8 cellular contexts compared by ENCODE assay signal in genomic region chr19:39110263-39110967, GRCh38. TPM values are rescaled to one million over a fixed set of nuclear protein-coding genes. Genes with fewer than 3 reads are reported as not detected.
A peak's percentile ranks its signal among the peaks of the same experiment; 100 is the strongest.
DNase-seq lines count a peak whose midpoint lies in the region; ATAC-seq, FAIRE-seq and TF ChIP-seq lines count a peak whose summit lies in the region.

No MANE protein-coding gene starts in this region.

- peaks cover 8% of the 10 kb centered on the region for H3K27me3 Mint-ChIP-seq in activated T-helper 2 cell treated with anti-CD3 and anti-CD28 coated beads, Interferon-gamma antibody, Interleukin-2, Interleukin-4, amounts not matched to agents 10 μg/mL and 5 μg/mL and 100 μg/mL, durations not matched to agents 14 hours and 24 hours and 36 hours (ENCODE audit: low read depth)
- H3K27me3 Mint-ChIP-seq in progenitor cell of endocrine pancreas, result peaks cover 8% of the 10 kb centered on the region

- no peak for FAIRE-seq in HTR-8/SVneo (lab: Jason Lieb, UNC)

- 23 to 50% methylated on average over 4 to 5 of the region's 16 CpGs for WGBS in gastroesophageal sphincter (ENCODE audit: low coverage in 1 of 2), 2 donors
- 26 to 28% methylated on average over 14 to 16 of the region's 16 CpGs for WGBS in aorta, 2 donors

- H3K4me1 Mint-ChIP-seq in activated T-helper 2 cell treated with anti-CD3 and anti-CD28 coated beads, Interferon-gamma antibody, Interleukin-2, Interleukin-4, amounts not matched to agents 10 μg/mL and 5 μg/mL and 100 μg/mL, durations not matched to agents 14 hours and 24 hours and 36 hours (ENCODE audit: low read depth), result peaks cover 2% of the 10 kb centered on the region
- peaks cover 8% of the 10 kb centered on the region for H3K4me1 Mint-ChIP-seq in progenitor cell of endocrine pancreas (ENCODE audit: low read depth)

- H3K27me3 ChIP-seq in RWPE2 (ENCODE audit: insufficient read depth, poor library complexity, severe bottlenecking), result no peaks in the 10 kb centered on the region
- H3K27me3 ChIP-seq in gastroesophageal sphincter, result peaks cover 77% of the 10 kb centered on the region
- H3K27me3 ChIP-seq in aorta (ENCODE audit: control insufficient read depth in 1 of 2, insufficient read depth in 2 of 2, low read length in 1 of 2), result no peaks in the 10 kb centered on the region

- H3K9me3 Mint-ChIP-seq in activated T-helper 2 cell treated with anti-CD3 and anti-CD28 coated beads, Interferon-gamma antibody, Interleukin-2, Interleukin-4, amounts not matched to agents 10 μg/mL and 5 μg/mL and 100 μg/mL, durations not matched to agents 14 hours and 24 hours and 36 hours, result no peaks in the 10 kb centered on the region
- no peaks in the 10 kb centered on the region for H3K9me3 Mint-ChIP-seq in progenitor cell of endocrine pancreas (ENCODE audit: low read depth)

- peaks cover 11% of the 10 kb centered on the region for H3K4me1 ChIP-seq in RWPE2 (ENCODE audit: insufficient read depth, poor library complexity, severe bottlenecking)
- no peaks in the 10 kb centered on the region for H3K4me1 ChIP-seq in gastroesophageal sphincter
- H3K4me1 ChIP-seq in aorta (ENCODE audit: control insufficient read depth in 1 of 2, insufficient read depth in 2 of 2, low read length in 2 of 2), result no peaks in the 10 kb centered on the region

- H3K27ac ChIP-seq in RWPE2 (ENCODE audit: poor library complexity, severe bottlenecking), result peak overlapping the region; percentile 87
- no peak overlapping the region for H3K27ac ChIP-seq in gastroesophageal sphincter
- H3K27ac ChIP-seq in aorta (ENCODE audit: low read depth in 1 of 2, low read length in 2 of 2), result no peak overlapping the region

- TF ChIP-seq POLR2A in gastroesophageal sphincter (IDR thresholded peaks at IDR 0.05), result no peak

- H3K4me3 ChIP-seq in RWPE2 (ENCODE audit: severe bottlenecking) (no peak overlapping the region), gastroesophageal sphincter (no peak overlapping the region), aorta (ENCODE audit: low read length in 2 of 2) (no peak overlapping the region)

- TF ChIP-seq CTCF in RWPE2 (IDR thresholded peaks at IDR 0.05; ENCODE audit: poor library complexity, severe bottlenecking) (peak; percentile 86), gastroesophageal sphincter (IDR thresholded peaks at IDR 0.05) (peak in 3 of 4 experiments; percentile 63 to 76 (median 68)), progenitor cell of endocrine pancreas (IDR thresholded peaks at IDR 0.05; ENCODE audit: unreplicated experiment) (peak; percentile 78)

- H3K27ac Mint-ChIP-seq in activated T-helper 2 cell treated with anti-CD3 and anti-CD28 coated beads, Interferon-gamma antibody, Interleukin-2, Interleukin-4, amounts not matched to agents 10 μg/mL and 5 μg/mL and 100 μg/mL, durations not matched to agents 14 hours and 24 hours and 36 hours, result no peak overlapping the region
- no peak overlapping the region for H3K27ac Mint-ChIP-seq in progenitor cell of endocrine pancreas

- H3K9me3 ChIP-seq in RWPE2 (ENCODE audit: severe bottlenecking) (no peaks in the 10 kb centered on the region), gastroesophageal sphincter (no peaks in the 10 kb centered on the region), aorta (ENCODE audit: control insufficient read depth, low read length) (no peaks in the 10 kb centered on the region)

- TF ChIP-seq EP300 in gastroesophageal sphincter (IDR thresholded peaks at IDR 0.05), result no peak

- no peak overlapping the region for H3K4me3 Mint-ChIP-seq in activated T-helper 2 cell treated with anti-CD3 and anti-CD28 coated beads, Interferon-gamma antibody, Interleukin-2, Interleukin-4, amounts not matched to agents 10 μg/mL and 5 μg/mL and 100 μg/mL, durations not matched to agents 14 hours and 24 hours and 36 hours (ENCODE audit: low read depth)
- no peak overlapping the region for H3K4me3 Mint-ChIP-seq in progenitor cell of endocrine pancreas (ENCODE audit: low read depth)

- DNase-seq in CD1c-positive myeloid dendritic cell (ENCODE audit: extremely low spot score) (peak; percentile 72), HTR-8/SVneo (ENCODE audit: insufficient read length, low spot score) (peak; percentile 67), RWPE2 (ENCODE audit: low spot score) (no peak), progenitor cell of endocrine pancreas (ENCODE audit: low spot score, unreplicated experiment) (peak; percentile 47), aorta (peak; percentile 60 to 85)
- DNase-seq in activated T-helper 2 cell treated with anti-CD3 and anti-CD28 coated beads, Interferon-gamma antibody, Interleukin-2, Interleukin-4, amounts not matched to agents 10 μg/mL and 5 μg/mL and 100 μg/mL, durations not matched to agents 14 hours and 24 hours and 36 hours (ENCODE audit: low spot score), result peak; percentile 51

- intact Hi-C loops in activated T-helper 2 cell treated with anti-CD3 and anti-CD28 coated beads, Interferon-gamma antibody, Interleukin-2, Interleukin-4, amounts not matched to agents 10 μg/mL and 5 μg/mL and 100 μg/mL, durations not matched to agents 14 hours and 24 hours and 36 hours (cut with micrococcal nuclease), result no loop called here
- intact Hi-C loops in aorta (cut with DNase I), result no loop called here

- no peaks in the 10 kb centered on the region for H3K36me3 ChIP-seq in RWPE2 (ENCODE audit: low read depth)
- H3K36me3 ChIP-seq in gastroesophageal sphincter, result no peaks in the 10 kb centered on the region
- no peaks in the 10 kb centered on the region for H3K36me3 ChIP-seq in aorta (ENCODE audit: control insufficient read depth in 1 of 2, insufficient read depth in 2 of 2, low read length in 1 of 2)

- ATAC-seq in RWPE2 (ENCODE audit: low read depth) (peak; percentile 28; the same call in 1 of the 3 replicates), gastroesophageal sphincter (peak; percentile 50), aorta (ENCODE audit: low FRiP score) (peak; percentile 59), GM21737 (IDR thresholded peaks at IDR 0.05; ENCODE audit: unreplicated experiment) (no peak)

- H3K36me3 Mint-ChIP-seq in activated T-helper 2 cell treated with anti-CD3 and anti-CD28 coated beads, Interferon-gamma antibody, Interleukin-2, Interleukin-4, amounts not matched to agents 10 μg/mL and 5 μg/mL and 100 μg/mL, durations not matched to agents 14 hours and 24 hours and 36 hours (ENCODE audit: low read depth), result no peaks in the 10 kb centered on the region
- H3K36me3 Mint-ChIP-seq in progenitor cell of endocrine pancreas (ENCODE audit: insufficient read depth), result no peaks in the 10 kb centered on the region

RNA-seq across cellular contexts. Expression of gene PAK4, which starts 15.2 kb away (rescaled TPM):
- 16.5 and 19.4 TPM in 2 replicates for total RNA-seq in activated T-helper 2 cell treated with anti-CD3 and anti-CD28 coated beads, Interferon-gamma antibody, Interleukin-2, Interleukin-4, amounts not matched to agents 10 μg/mL and 5 μg/mL and 100 μg/mL, durations not matched to agents 14 hours and 24 hours and 36 hours
- 10 to 100 TPM in 1 of 4 donors, 1 to 10 TPM in 3; 6.1 to 16.3 (median 7.5) TPM for total RNA-seq in gastroesophageal sphincter
- 73.9 and 75.8 TPM in 2 replicates for total RNA-seq in progenitor cell of endocrine pancreas
- 10 to 100 TPM; 15.9 to 22.2 TPM for total RNA-seq in aorta
- 10 to 100 TPM in 1 of 2 donors, 1 to 10 TPM in 1; 8.0 to 12.5 TPM for polyA plus RNA-seq in aorta

RNA-seq across cellular contexts. Expression of gene ACP7, which starts 26.2 kb away (rescaled TPM):
- not detected in 2 replicates for total RNA-seq in activated T-helper 2 cell treated with anti-CD3 and anti-CD28 coated beads, Interferon-gamma antibody, Interleukin-2, Interleukin-4, amounts not matched to agents 10 μg/mL and 5 μg/mL and 100 μg/mL, durations not matched to agents 14 hours and 24 hours and 36 hours
- total RNA-seq in gastroesophageal sphincter, result under 1 TPM in 1 of 4 donors, not detected in 3; 0.08 TPM
- total RNA-seq in progenitor cell of endocrine pancreas, result not detected in 2 replicates
- not detected for total RNA-seq in aorta
- not detected for polyA plus RNA-seq in aorta
